8 cellular contexts compared by ENCODE assay signal in genomic region chr19:45900661-45901431, GRCh38. TPM values are rescaled to one million over a fixed set of nuclear protein-coding genes. Genes with fewer than 3 reads are reported as not detected.
DNase-seq lines count a peak whose midpoint lies in the region; ATAC-seq lines count a peak whose summit lies in the region.

No MANE protein-coding gene starts in this region.

- ATAC-seq in HG03280 (IDR thresholded peaks at IDR 0.05; ENCODE audit: unreplicated experiment) = no peak

- peak overlapping the region; percentile 36 for H3K4me3 Mint-ChIP-seq in activated T-cell treated with anti-CD3 and anti-CD28 coated beads, Interleukin-2, amount 50 U/mL, for 24 hours
- H3K4me3 Mint-ChIP-seq in immature natural killer cell = peak overlapping the region; percentile 43 to 64 (median 55)

- 90% methylated on average over 22 of the region's 22 CpGs for WGBS in thymus

- H3K36me3 Mint-ChIP-seq in activated T-cell treated with anti-CD3 and anti-CD28 coated beads, Interleukin-2, amount 50 U/mL, for 24 hours (ENCODE audit: low read depth) = peaks cover 31% of the 10 kb centered on the region
- peaks cover 0 to 14% (median 9%) of the 10 kb centered on the region in 3 donors for H3K36me3 Mint-ChIP-seq in immature natural killer cell

- H3K4me3 ChIP-seq in adipocyte (ENCODE audit: low read length) = peak overlapping the region; percentile 98
- H3K4me3 ChIP-seq in thymus (ENCODE audit: low read length) = peak overlapping the region; percentile 79

- peaks cover 24% of the 10 kb centered on the region for H3K4me1 Mint-ChIP-seq in activated T-cell treated with anti-CD3 and anti-CD28 coated beads, Interleukin-2, amount 50 U/mL, for 24 hours (ENCODE audit: low read depth)
- H3K4me1 Mint-ChIP-seq in immature natural killer cell = peaks cover 19 to 21% of the 10 kb centered on the region in 2 donors

- H3K9me3 Mint-ChIP-seq in activated T-cell treated with anti-CD3 and anti-CD28 coated beads, Interleukin-2, amount 50 U/mL, for 24 hours = no peaks in the 10 kb centered on the region
- no peaks in the 10 kb centered on the region for H3K9me3 Mint-ChIP-seq in immature natural killer cell

- no peak overlapping the region for H3K27ac Mint-ChIP-seq in activated T-cell treated with anti-CD3 and anti-CD28 coated beads, Interleukin-2, amount 50 U/mL, for 24 hours
- peak overlapping the region in 1 of 6 donors; percentile 46 for H3K27ac Mint-ChIP-seq in immature natural killer cell

- H3K27me3 Mint-ChIP-seq in activated T-cell treated with anti-CD3 and anti-CD28 coated beads, Interleukin-2, amount 50 U/mL, for 24 hours = no peaks in the 10 kb centered on the region
- peaks cover 8 to 14% (median 12%) of the 10 kb centered on the region in 3 donors for H3K27me3 Mint-ChIP-seq in immature natural killer cell (ENCODE audit: low read depth in 3 of 3)

- H3K27me3 ChIP-seq in adipocyte (replicated peaks; ENCODE audit: control insufficient read depth, insufficient read depth, low read length) = no peaks in the 10 kb centered on the region
- no peaks in the 10 kb centered on the region for H3K27me3 ChIP-seq in thymus (ENCODE audit: control insufficient read depth, insufficient read depth)

- H3K9me3 ChIP-seq in adipocyte (ENCODE audit: control insufficient read depth, low read length) = no peaks in the 10 kb centered on the region
- H3K9me3 ChIP-seq in thymus (ENCODE audit: control insufficient read depth) = no peaks in the 10 kb centered on the region

- H3K36me3 ChIP-seq in adipocyte (ENCODE audit: control insufficient read depth, insufficient read depth, low read length, severe bottlenecking) (peaks cover 21% of the 10 kb centered on the region), thymus (ENCODE audit: control insufficient read depth, insufficient read depth) (peaks cover 10% of the 10 kb centered on the region)

- no peak overlapping the region for H3K27ac ChIP-seq in thymus (ENCODE audit: low read depth)

- H3K4me1 ChIP-seq in adipocyte (ENCODE audit: control insufficient read depth, insufficient read depth, low read length) (peaks cover 23% of the 10 kb centered on the region), thymus (ENCODE audit: control insufficient read depth, insufficient read depth, low read length) (peaks cover 7% of the 10 kb centered on the region)

- DNase-seq in activated T-cell treated with anti-CD3 and anti-CD28 coated beads, Interleukin-2, amount 50 U/mL, for 24 hours = no peak
- no peak for DNase-seq in activated T-cell treated with anti-CD3 and anti-CD28 coated beads, Interleukin-2, amount 50 U/mL, for 1 hour
- DNase-seq in adipocyte (ENCODE audit: low read depth) (no peak), immature natural killer cell (no peak), cerebellar cortex (ENCODE audit: low spot score) (no peak), NCI-H82 treated with DMSO at 0.1 percent for 48 hours (lab: John Stamatoyannopoulos, UW; ENCODE audit: unreplicated experiment) (no peak)

- peak overlapping the region; percentile 75 for H3K9ac ChIP-seq in adipocyte (ENCODE audit: low read length)

RNA-seq across cellular contexts. Expression of gene MYPOP, which starts 1.6 kb away (rescaled TPM):
- polyA plus RNA-seq in immature natural killer cell (under 1 TPM; 0.12 to 0.45 (median 0.13) TPM), thymus (9.1 TPM)

RNA-seq across cellular contexts. Expression of gene NANOS2, which starts 13.7 kb away (rescaled TPM):
- polyA plus RNA-seq in immature natural killer cell (not detected), thymus (0.07 TPM)

RNA-seq across cellular contexts. Expression of gene IRF2BP1, which starts 14.9 kb away (rescaled TPM):
- polyA plus RNA-seq in immature natural killer cell (1 to 10 TPM; 3.4 to 9.4 (median 7.0) TPM), thymus (12.3 TPM)

RNA-seq across cellular contexts. Expression of gene FOXA3, which starts 36.7 kb away (rescaled TPM):
- polyA plus RNA-seq in immature natural killer cell (not detected), thymus (0.23 TPM)

RNA-seq across cellular contexts. Expression of gene SYMPK, which starts 37.9 kb away (rescaled TPM):
- polyA plus RNA-seq in immature natural killer cell = 10 to 100 TPM in 1 of 3 donors, 1 to 10 TPM in 2; 2.1 to 14.6 (median 5.6) TPM
- polyA plus RNA-seq in thymus = 151 TPM
